9 cellular contexts compared by ENCODE assay signal in genomic region chr3:102179321-102180290, GRCh38.
DNase-seq lines count a peak whose midpoint lies in the region; ATAC-seq and TF ChIP-seq lines count a peak whose summit lies in the region.
"Had no signal": no experiment of that assay in that cellular context is flagged by ENCODE, and none has a peak within 500 bp of the region (broad histone marks: within the 10 kb centered on the region; RNA-seq: fewer than 3 reads in every experiment).

No MANE protein-coding gene starts in this region.

- H3K9me3 ChIP-seq in right atrium auricular region: no peaks in the 10 kb centered on the region
- no peaks in the 10 kb centered on the region for H3K9me3 ChIP-seq in vagina

- no peaks in the 10 kb centered on the region for H3K9me3 Mint-ChIP-seq in T-helper 2 cell treated with Interferon-gamma antibody and Interleukin-4, amounts not matched to agents 5 μg/mL and 100 μg/mL, for 36 hours

- H3K27ac ChIP-seq in right atrium auricular region (peak overlapping the region; percentile 68 to 76), vagina (peak overlapping the region; percentile 47)

- H3K27me3 ChIP-seq in right atrium auricular region: no peaks in the 10 kb centered on the region
- no peaks in the 10 kb centered on the region for H3K27me3 ChIP-seq in vagina

- peaks cover 0 to 38% of the 10 kb centered on the region in 2 donors for H3K4me1 ChIP-seq in right atrium auricular region
- H3K4me1 ChIP-seq in vagina: peaks cover 36% of the 10 kb centered on the region

- DNase-seq in right atrium auricular region (ENCODE audit: low spot score): no peak
- DNase-seq in left ventricle myocardium superior: no peak
- no peak for DNase-seq in Jurkat, Clone E6-1 (ENCODE audit: low read depth, low spot score)
- DNase-seq in fibroblast of villous mesenchyme (ENCODE audit: low read depth): peak; percentile 30
- no peak for DNase-seq in vagina (ENCODE audit: extremely low spot score in 2 of 2)
- no peak for DNase-seq in T-helper 2 cell treated with Interferon-gamma antibody and Interleukin-4, amounts not matched to agents 5 μg/mL and 100 μg/mL, for 36 hours (ENCODE audit: low spot score)
- DNase-seq in NCI-H146 treated with DMSO at 0.1 percent for 48 hours (lab: John Stamatoyannopoulos, UW; ENCODE audit: unreplicated experiment): no peak
- no peak for DNase-seq in NCI-H2227 (lab: John Stamatoyannopoulos, UW; ENCODE audit: unreplicated experiment)
- DNase-seq: DND-41 had no signal

- intact Hi-C loops in left ventricle myocardium superior (cut with micrococcal nuclease) (no loop called here), vagina (cut with DNase I) (no loop called here)

- no peak overlapping the region for H3K4me3 Mint-ChIP-seq in T-helper 2 cell treated with Interferon-gamma antibody and Interleukin-4, amounts not matched to agents 5 μg/mL and 100 μg/mL, for 36 hours

- H3K27ac Mint-ChIP-seq in T-helper 2 cell treated with Interferon-gamma antibody and Interleukin-4, amounts not matched to agents 5 μg/mL and 100 μg/mL, for 36 hours: no peak overlapping the region

- no peak overlapping the region for H3K4me3 ChIP-seq in right atrium auricular region
- H3K4me3 ChIP-seq in Jurkat, Clone E6-1 (ENCODE audit: low read length): peak overlapping the region; percentile 5
- no peak overlapping the region for H3K4me3 ChIP-seq in fibroblast of villous mesenchyme (ENCODE audit: low read depth, low read length)
- H3K4me3 ChIP-seq in vagina: no peak overlapping the region

- TF ChIP-seq POLR2A in vagina (IDR thresholded peaks at IDR 0.05): no peak

- peaks cover 7% of the 10 kb centered on the region for H3K4me1 Mint-ChIP-seq in T-helper 2 cell treated with Interferon-gamma antibody and Interleukin-4, amounts not matched to agents 5 μg/mL and 100 μg/mL, for 36 hours (ENCODE audit: low read depth)

- no peak for TF ChIP-seq CTCF in right atrium auricular region (IDR thresholded peaks at IDR 0.05)
- TF ChIP-seq CTCF in fibroblast of villous mesenchyme (IDR thresholded peaks at IDR 0.05; ENCODE audit: insufficient read depth, low read depth, low read length): no peak
- no peak for TF ChIP-seq CTCF in vagina (IDR thresholded peaks at IDR 0.05)

- no peaks in the 10 kb centered on the region for H3K36me3 ChIP-seq in right atrium auricular region
- H3K36me3 ChIP-seq in vagina: no peaks in the 10 kb centered on the region

- H3K27me3 Mint-ChIP-seq in T-helper 2 cell treated with Interferon-gamma antibody and Interleukin-4, amounts not matched to agents 5 μg/mL and 100 μg/mL, for 36 hours (ENCODE audit: low read depth): no peaks in the 10 kb centered on the region

- no peaks in the 10 kb centered on the region for H3K36me3 Mint-ChIP-seq in T-helper 2 cell treated with Interferon-gamma antibody and Interleukin-4, amounts not matched to agents 5 μg/mL and 100 μg/mL, for 36 hours (ENCODE audit: low read depth)

- no peak for ATAC-seq in left ventricle myocardium superior
